8 cellular contexts compared by ENCODE assay signal in the genomic region with DNA sequence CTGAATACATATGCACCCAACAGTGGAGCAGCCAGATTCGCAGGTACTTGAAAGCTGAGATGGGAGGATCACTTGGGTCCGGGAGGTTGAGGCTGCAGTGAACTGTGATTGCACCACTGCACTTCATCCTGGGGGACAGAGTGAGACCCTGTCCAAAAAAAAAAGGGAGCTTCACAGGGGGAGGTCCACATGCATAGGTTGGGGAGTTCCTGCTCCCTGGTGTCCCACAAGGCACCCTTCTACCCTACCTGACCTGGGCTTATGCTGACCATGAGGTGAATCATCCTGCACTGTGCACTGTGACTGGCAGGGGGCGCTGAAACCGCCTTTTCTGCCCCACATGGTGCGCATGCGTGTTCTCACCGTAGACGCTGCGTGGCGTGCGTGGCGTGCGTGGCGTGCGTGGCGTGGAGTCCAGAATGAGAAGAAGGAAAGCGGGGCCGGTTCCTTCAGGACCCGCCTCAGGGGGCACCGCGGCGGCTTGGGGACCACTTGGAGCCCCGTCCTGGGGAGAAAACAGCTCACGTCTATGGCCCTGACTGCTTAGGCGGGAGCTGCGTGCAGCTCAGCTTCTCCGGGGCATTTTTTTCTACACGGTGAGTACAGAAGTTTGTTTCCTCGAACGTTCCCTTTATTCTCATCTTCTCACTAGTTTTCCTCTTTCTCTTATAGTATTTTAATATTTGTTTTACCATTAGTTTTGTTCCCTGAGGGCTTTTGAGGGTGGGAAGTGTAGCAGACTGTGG.
DNase-seq lines count a peak whose midpoint lies in the region; ATAC-seq and TF ChIP-seq lines count a peak whose summit lies in the region.

No MANE protein-coding gene starts in this region.

- H3K9me3 ChIP-seq in lower lobe of right lung: no peaks in the 10 kb centered on the region

- intact Hi-C loops in lower lobe of right lung (cut with DNase I): no loop called here

- ATAC-seq in HG03457 (IDR thresholded peaks at IDR 0.05; ENCODE audit: unreplicated experiment) (peak; percentile 56), lower lobe of right lung (peak; percentile 99)

- H3K4me3 ChIP-seq in BJ (ENCODE audit: low read depth, low read length) (peak overlapping the region; percentile 71), lower lobe of right lung (peak overlapping the region; percentile 69)

- TF ChIP-seq CTCF in BJ (IDR thresholded peaks at IDR 0.05; ENCODE audit: insufficient read depth, low read depth, low read length) (peak; percentile 96), lower lobe of right lung (IDR thresholded peaks at IDR 0.05) (peak; percentile 90)

- peak; percentile 73 for TF ChIP-seq POLR2A in GM19193 (IDR thresholded peaks at IDR 0.05; ENCODE audit: extremely low read depth, insufficient read depth, insufficient read length)

- peaks cover 26% of the 10 kb centered on the region for H3K4me1 ChIP-seq in lower lobe of right lung

- CTCF ChIA-PET in BJ (lab: Yijun Ruan, JAX): interaction anchor here (0.7 to 2.1 kb wide), 13 partner anchors 11 to 884 kb away, joined by 3 to 15 read pairs (median 4); no protein-coding TSS in a partner anchor

- H3K27ac ChIP-seq in lower lobe of right lung: peak overlapping the region; percentile 63

- no peaks in the 10 kb centered on the region for H3K27me3 ChIP-seq in BJ (ENCODE audit: control insufficient read depth, insufficient read depth, low read length)
- no peaks in the 10 kb centered on the region for H3K27me3 ChIP-seq in lower lobe of right lung (ENCODE audit: low read depth)

- H3K36me3 ChIP-seq in BJ (ENCODE audit: control insufficient read depth, insufficient read depth, low read length) (no peaks in the 10 kb centered on the region), lower lobe of right lung (peaks cover 5% of the 10 kb centered on the region)

- POLR2A ChIA-PET in BJ (lab: Charles Lee): no interaction called here

- DNase-seq in BJ (ENCODE audit: low read depth) (no peak), NCI-H748 treated with DMSO at 0.1 percent for 48 hours (lab: John Stamatoyannopoulos, UW) (peak; percentile 55), ecto neural progenitor cell (ENCODE audit: low spot score) (peak; percentile 92), lower lobe of right lung (peak; percentile 92)
- peak; percentile 89 to 91 for DNase-seq in activated CD4-positive, alpha-beta T cell treated with anti-CD3 and anti-CD28 coated beads, Interleukin-2, amount 50 U/mL, for 48 hours
- DNase-seq in stimulated activated CD4-positive, alpha-beta T cell treated with anti-CD3 and anti-CD28 coated beads, TNF-alpha, amount 100 ng/mL, for 1 hour (ENCODE audit: low read depth in 3 of 3, low spot score in 1 of 3): peak; percentile 72 to 88 (median 72)
